In the genomic region with DNA sequence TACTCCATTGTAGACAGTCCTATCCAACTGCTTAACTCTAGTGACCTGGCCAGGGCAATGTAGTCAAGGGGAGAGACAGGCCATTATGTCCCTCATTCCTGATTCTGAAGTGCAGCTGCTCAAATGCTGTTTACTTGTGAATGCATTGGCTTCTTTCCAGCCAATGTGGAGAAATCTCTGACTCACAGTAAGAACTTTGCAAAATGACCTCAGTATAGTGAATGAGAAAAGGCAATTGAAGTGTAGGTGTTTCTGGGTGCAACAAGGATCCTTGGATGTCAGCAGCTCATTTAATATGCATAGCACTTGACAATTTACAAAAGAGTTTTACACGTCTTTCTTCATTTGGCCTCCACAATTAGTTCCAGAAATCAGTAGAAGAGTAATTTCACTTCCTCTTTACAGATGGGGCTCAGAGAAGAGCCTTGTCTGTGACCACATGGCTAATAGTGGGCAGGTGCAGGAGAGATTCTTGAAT, we compare ENCODE assay signal across 9 cellular contexts.
A peak's percentile ranks its signal among the peaks of the same experiment; 100 is the strongest.
DNase-seq lines count a peak whose midpoint lies in the region; ATAC-seq, FAIRE-seq and TF ChIP-seq lines count a peak whose summit lies in the region.
"Had no signal": no experiment of that assay in that cellular context is flagged by ENCODE, and none has a peak within 500 bp of the region (broad histone marks: within the 10 kb centered on the region; RNA-seq: fewer than 3 reads in every experiment).

No MANE protein-coding gene starts in this region.

- no peak for TF ChIP-seq POLR2A in H54 (IDR thresholded peaks at IDR 0.05; ENCODE audit: low read depth, low read length)

- DNase-seq in LHCN-M2 (ENCODE audit: low read depth) = peak; percentile 81
- peak; percentile 42 for DNase-seq in iris pigment epithelial cell (ENCODE audit: low read depth)
- no peak for DNase-seq in stimulated activated naive CD8-positive, alpha-beta T cell treated with anti-CD3 and anti-CD28 coated beads, Interleukin-15, Interleukin-2, amounts not matched to agents 100 U/mL and 50 U/mL, for 24 hours
- no peak for DNase-seq in SW 1271 (lab: John Stamatoyannopoulos, UW)
- no peak for DNase-seq in NCI-H2081 treated with DMSO at 0.1 percent for 48 hours (lab: John Stamatoyannopoulos, UW)
- no peak for DNase-seq in H54 (ENCODE audit: insufficient read length, low spot score)

- ATAC-seq in GM18499 (IDR thresholded peaks at IDR 0.05; ENCODE audit: insufficient read depth, unreplicated experiment) (peak; percentile 97), GM21786 (IDR thresholded peaks at IDR 0.05; ENCODE audit: unreplicated experiment) (peak; percentile 96)
- no peak for ATAC-seq in stimulated activated naive CD8-positive, alpha-beta T cell treated with anti-CD3 and anti-CD28 coated beads, Interleukin-15, Interleukin-2, amounts not matched to agents 100 U/mL and 50 U/mL, for 24 hours
- ATAC-seq: foreskin keratinocyte had no signal

- no peak for FAIRE-seq in H54 (lab: Jason Lieb, UNC)

Comparison
In these comparisons a context has a peak if more than half of its experiments do, and no peak if none do; other contexts are left out.
1. DNase-seq: peak in LHCN-M2 (single experiment) and iris pigment epithelial cell (single experiment); none in stimulated activated naive CD8-positive, alpha-beta T cell treated with anti-CD3 and anti-CD28 coated beads, Interleukin-15, Interleukin-2, amounts not matched to agents 100 U/mL and 50 U/mL, for 24 hours (single experiment), SW 1271 (0 of 2), NCI-H2081 treated with DMSO at 0.1 percent for 48 hours (single experiment) and H54 (single experiment).